Comparison of ENCODE assay signal across 1 cellular context in the genomic region with DNA sequence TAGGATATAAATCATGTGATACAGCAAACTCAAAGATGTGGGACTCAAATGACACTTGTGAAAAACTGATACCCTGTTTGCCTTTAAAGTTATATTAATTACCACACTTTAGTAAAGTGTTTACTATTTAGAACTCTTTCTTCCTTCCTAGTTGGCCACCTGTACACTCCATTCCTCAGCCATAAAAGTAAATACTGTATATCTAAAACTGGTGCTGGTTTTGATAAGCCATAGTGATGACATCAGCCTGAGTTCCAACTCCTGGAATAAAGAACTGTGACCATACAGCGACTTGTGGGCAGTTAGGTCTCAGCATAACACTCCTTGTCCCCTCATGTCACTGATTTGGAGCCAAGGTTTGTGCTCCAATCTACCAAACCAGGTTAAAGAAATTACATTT.
A peak's percentile ranks its signal among the peaks of the same experiment; 100 is the strongest.
TF ChIP-seq lines count a peak whose summit lies in the region.

No MANE protein-coding gene starts in this region.

TF ChIP-seq in K562, 482 proteins besides CTCF, POLR2A, EP300 and RAD21 (continued from another document):
- TF ChIP-seq RCOR1 (IDR thresholded peaks at IDR 0.05; ENCODE audit: borderline replicate concordance in 1 of 2, low read depth in 2 of 2, low read length in 2 of 2) = peak in 1 of 2 experiments; percentile 49; a peak in 2 of 4 replicates
- TF ChIP-seq JUN (IDR thresholded peaks at IDR 0.05; ENCODE audit: borderline replicate concordance, low read depth, low read length) = peak; percentile 79
- TF ChIP-seq JUN (CRISPR knock-in tag; IDR thresholded peaks at IDR 0.05; ENCODE audit: borderline replicate concordance) = no peak
- no peak for TF ChIP-seq ETV5 (CRISPR knock-in tag; IDR thresholded peaks at IDR 0.05; ENCODE audit: low read depth)
- TF ChIP-seq ATF7 (IDR thresholded peaks at IDR 0.05) = peak; percentile 91
- no peak for TF ChIP-seq GTF2F1 (IDR thresholded peaks at IDR 0.05; ENCODE audit: low read depth, low read length)
- TF ChIP-seq, protein P1, sequence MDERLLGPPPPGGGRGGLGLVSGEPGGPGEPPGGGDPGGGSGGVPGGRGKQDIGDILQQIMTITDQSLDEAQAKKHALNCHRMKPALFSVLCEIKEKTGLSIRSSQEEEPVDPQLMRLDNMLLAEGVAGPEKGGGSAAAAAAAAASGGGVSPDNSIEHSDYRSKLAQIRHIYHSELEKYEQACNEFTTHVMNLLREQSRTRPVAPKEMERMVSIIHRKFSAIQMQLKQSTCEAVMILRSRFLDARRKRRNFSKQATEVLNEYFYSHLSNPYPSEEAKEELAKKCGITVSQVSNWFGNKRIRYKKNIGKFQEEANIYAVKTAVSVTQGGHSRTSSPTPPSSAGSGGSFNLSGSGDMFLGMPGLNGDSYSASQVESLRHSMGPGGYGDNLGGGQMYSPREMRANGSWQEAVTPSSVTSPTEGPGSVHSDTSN (CRISPR knock-in tag; IDR thresholded peaks at IDR 0.05; ENCODE audit: low read depth) = no peak
- TF ChIP-seq, protein P1 (tag; conservative IDR thresholded peaks at IDR 0.05; ENCODE audit: low read depth) = peak; percentile 31
- 0 out of 2 replicates have a peak, but pooled peaks have one; percentile 19 for TF ChIP-seq SMARCE1 (IDR thresholded peaks at IDR 0.05)
- TF ChIP-seq DPF2 (IDR thresholded peaks at IDR 0.05) = peak; percentile 69
- no peak for TF ChIP-seq KAT7 (CRISPR knock-in tag; IDR thresholded peaks at IDR 0.05; ENCODE audit: borderline replicate concordance)
- TF ChIP-seq STAT5A (IDR thresholded peaks at IDR 0.05; ENCODE audit: borderline replicate concordance, low read length) = 0 out of 2 replicates have a peak, but pooled peaks have one; percentile 5
- TF ChIP-seq ZEB2 (IDR thresholded peaks at IDR 0.05) = no peak
- TF ChIP-seq CBFA2T2 (conservative IDR thresholded peaks at IDR 0.05) = peak; percentile 16; the same call in 1 of the 2 replicates
- peak; percentile 66 for TF ChIP-seq ARID1B (IDR thresholded peaks at IDR 0.05)
